17 cellular contexts compared by ENCODE assay signal in genomic region chr18:79784965-79785770, GRCh38. TPM values are rescaled to one million over a fixed set of nuclear protein-coding genes. Genes with fewer than 3 reads are reported as not detected.
DNase-seq lines count a peak whose midpoint lies in the region; ATAC-seq, FAIRE-seq and TF ChIP-seq lines count a peak whose summit lies in the region.
"Had no signal": no experiment of that assay in that cellular context is flagged by ENCODE, and none has a peak within 500 bp of the region (broad histone marks: within the 10 kb centered on the region; RNA-seq: fewer than 3 reads in every experiment).

No MANE protein-coding gene starts in this region.

- H3K9me3 ChIP-seq in SK-N-SH (no peaks in the 10 kb centered on the region), HepG2 (ENCODE audit: low read length) (no peaks in the 10 kb centered on the region)
- H3K9me3 ChIP-seq: breast epithelium, psoas muscle had no signal

- H3K36me3 ChIP-seq in H7 (replicated peaks; ENCODE audit: control insufficient read depth, insufficient read depth, low read length): no peaks in the 10 kb centered on the region
- H3K36me3 ChIP-seq in SK-N-SH (replicated peaks in 1 of 2; ENCODE audit: control insufficient read depth in 1 of 2, insufficient read depth in 2 of 2, low read length in 1 of 2): no peaks in the 10 kb centered on the region
- H3K36me3 ChIP-seq in HepG2 (replicated peaks in 1 of 2; ENCODE audit: control insufficient read depth in 1 of 2, insufficient read depth in 2 of 2, low read length in 2 of 2): no peaks in the 10 kb centered on the region
- H3K36me3 ChIP-seq: breast epithelium had no signal

- H3K4me2 ChIP-seq in SK-N-SH (peak overlapping the region; percentile 52), HepG2 (ENCODE audit: low read depth, low read length) (no peak overlapping the region)

- ATAC-seq in HepG2 (peak; percentile 21; the same call in 2 of the 3 replicates), HG03469 (IDR thresholded peaks at IDR 0.05; ENCODE audit: unreplicated experiment) (no peak)

- no peak for TF ChIP-seq RAD21 in SK-N-SH (IDR thresholded peaks at IDR 0.05; ENCODE audit: low read length)
- no peak for TF ChIP-seq RAD21 in HepG2 (CRISPR knock-in tag; IDR thresholded peaks at IDR 0.05)

- POLR2A ChIA-PET in SK-N-SH (lab: Yijun Ruan, JAX) (no interaction called here), HepG2 (lab: Yijun Ruan, JAX) (no interaction called here)
- POLR2A ChIA-PET in activated CD4-positive, alpha-beta memory T cell treated with anti-CD3 and anti-CD28 coated beads for 36 hours (lab: Charles Lee): no interaction called here

- WGBS in SK-N-SH (ENCODE audit: low lambda C conversion rate): 13% methylated on average over 32 of the region's 32 CpGs
- WGBS in HepG2 (ENCODE audit: low lambda C conversion rate): 17% methylated on average over 16 of the region's 32 CpGs

- no peaks in the 10 kb centered on the region for H3K9me2 ChIP-seq in SK-N-SH

- H3K9ac ChIP-seq in SK-N-SH (no peak overlapping the region), HepG2 (ENCODE audit: insufficient read depth, low read depth, low read length) (no peak overlapping the region)

- in situ Hi-C loops in HepG2 (cut with HindIII; ENCODE audit: extremely low pct_ligation_motif_present, low pct_unique_long_range_greater_than_20kb): no loop called here

- CTCF ChIA-PET in SK-N-SH (lab: Yijun Ruan, JAX): no interaction called here
- CTCF ChIA-PET in HepG2 (lab: Yijun Ruan, JAX; ENCODE audit: low intra/inter-chr PET ratio, low total read pairs): no interaction called here
- CTCF ChIA-PET in activated CD4-positive, alpha-beta memory T cell treated with anti-CD3 and anti-CD28 coated beads for 36 hours (lab: Charles Lee): no interaction called here

- peaks cover 30% of the 10 kb centered on the region for H3K27me3 Mint-ChIP-seq in activated CD4-positive, alpha-beta memory T cell treated with anti-CD3 and anti-CD28 coated beads for 36 hours

- H2AFZ ChIP-seq in SK-N-SH (ENCODE audit: low read depth) (no peak overlapping the region), HepG2 (ENCODE audit: low read length) (no peak overlapping the region)

- intact Hi-C loops in HepG2 (cut with micrococcal nuclease; ENCODE audit: unreplicated experiment): no loop called here
- intact Hi-C loops in activated CD4-positive, alpha-beta memory T cell treated with anti-CD3 and anti-CD28 coated beads for 36 hours (cut with micrococcal nuclease): no loop called here

- H3F3A ChIP-seq in SK-N-SH (replicated peaks; ENCODE audit: insufficient read depth): no peaks in the 10 kb centered on the region

- H3K4me1 ChIP-seq in SK-N-SH (ENCODE audit: control insufficient read depth in 1 of 2, insufficient read depth in 2 of 2, low read depth in 1 of 2, low read length in 1 of 2) (no peaks in the 10 kb centered on the region), HepG2 (ENCODE audit: insufficient read depth, low read length) (peaks cover 13% of the 10 kb centered on the region; the same call in 1 of the 2 replicates)
- H3K4me1 ChIP-seq: psoas muscle had no signal

- FAIRE-seq in HepG2 (lab: Jason Lieb, UNC) (no peak), urothelium cell line (lab: Jason Lieb, UNC) (peak; percentile 85)

- no peaks in the 10 kb centered on the region for H3K36me3 Mint-ChIP-seq in activated CD4-positive, alpha-beta memory T cell treated with anti-CD3 and anti-CD28 coated beads for 36 hours
- H3K36me3 Mint-ChIP-seq: activated naive CD4-positive, alpha-beta T cell treated with anti-CD3 and anti-CD28 coated beads, Interleukin-2, amount 10 ng/mL, durations not matched to agents 7 days and 5 days; naive B cell had no signal

- H3K79me2 ChIP-seq in SK-N-SH (ENCODE audit: insufficient read depth) (no peaks in the 10 kb centered on the region), HepG2 (ENCODE audit: insufficient read depth, low read length) (no peaks in the 10 kb centered on the region)

- H3K4me1 Mint-ChIP-seq in activated CD4-positive, alpha-beta memory T cell treated with anti-CD3 and anti-CD28 coated beads for 36 hours (ENCODE audit: low read depth): no peaks in the 10 kb centered on the region
- H3K4me1 Mint-ChIP-seq: activated naive CD4-positive, alpha-beta T cell treated with anti-CD3 and anti-CD28 coated beads, Interleukin-2, amount 10 ng/mL, durations not matched to agents 7 days and 5 days had no signal

- no peak overlapping the region for H3K27ac Mint-ChIP-seq in activated CD4-positive, alpha-beta memory T cell treated with anti-CD3 and anti-CD28 coated beads for 36 hours
- H3K27ac Mint-ChIP-seq: activated naive CD4-positive, alpha-beta T cell treated with anti-CD3 and anti-CD28 coated beads, Interleukin-2, amount 10 ng/mL, durations not matched to agents 7 days and 5 days had no signal

- H3K27ac ChIP-seq in SK-N-SH (ENCODE audit: low read depth in 2 of 2, low read length in 1 of 2) (no peak overlapping the region), HepG2 (ENCODE audit: extremely low read length, insufficient read depth, low read length) (no peak overlapping the region)
- H3K27ac ChIP-seq: breast epithelium, psoas muscle had no signal

- peak; percentile 62 for DNase-seq in H7
- DNase-seq in SK-N-SH: no peak
- DNase-seq in HepG2 (ENCODE audit: low spot score): no peak
- DNase-seq in urothelium cell line (ENCODE audit: low spot score): peak; percentile 81
- no peak for DNase-seq in NCI-H1694 treated with DMSO at 0.1 percent for 48 hours (lab: John Stamatoyannopoulos, UW)
- DNase-seq in activated CD4-positive, alpha-beta memory T cell treated with anti-CD3 and anti-CD28 coated beads for 36 hours: no peak
- DNase-seq: activated naive CD4-positive, alpha-beta T cell treated with anti-CD3 and anti-CD28 coated beads, Interleukin-2, amount 10 ng/mL, durations not matched to agents 7 days and 5 days; COR-L47; HCEC 1CT; kidney glomerular epithelial cell; naive B cell; stimulated activated CD4-positive, alpha-beta T cell treated with anti-CD3 and anti-CD28 coated beads, Interleukin-2, amount 100 ng/mL, for 48 hours had no signal

- H3K4me3 ChIP-seq in H7 (ENCODE audit: insufficient read depth, low read depth, low read length) (no peak overlapping the region), SK-N-SH (ENCODE audit: low read depth in 2 of 2, low read length in 1 of 2) (no peak overlapping the region), HepG2 (replicated peaks in 1 of 3; ENCODE audit: insufficient read depth in 1 of 3, low read depth in 2 of 3, low read length in 3 of 3) (no peak overlapping the region)
- H3K4me3 ChIP-seq: breast epithelium, psoas muscle had no signal

- BruUV-seq in HepG2 (replicated peaks; lab: Mats Ljungman, UMichigan): no TSS peak

- no peaks in the 10 kb centered on the region for H4K20me1 ChIP-seq in SK-N-SH (ENCODE audit: insufficient read depth)
- no peaks in the 10 kb centered on the region for H4K20me1 ChIP-seq in HepG2 (ENCODE audit: insufficient read depth, low read length)

- H3K9me3 Mint-ChIP-seq in activated CD4-positive, alpha-beta memory T cell treated with anti-CD3 and anti-CD28 coated beads for 36 hours: no peaks in the 10 kb centered on the region
- H3K9me3 Mint-ChIP-seq: naive B cell had no signal

- no peak for TF ChIP-seq POLR2A in HepG2 (IDR thresholded peaks at IDR 0.05; ENCODE audit: insufficient read depth in 1 of 2, low read depth in 2 of 2, low read length in 2 of 2)

- H3K4me3 Mint-ChIP-seq in activated CD4-positive, alpha-beta memory T cell treated with anti-CD3 and anti-CD28 coated beads for 36 hours: no peak overlapping the region
- H3K4me3 Mint-ChIP-seq: activated naive CD4-positive, alpha-beta T cell treated with anti-CD3 and anti-CD28 coated beads, Interleukin-2, amount 10 ng/mL, durations not matched to agents 7 days and 5 days had no signal

- H3K27me3 ChIP-seq in H7 (ENCODE audit: control insufficient read depth, insufficient read depth, low read length) (peaks cover 15% of the 10 kb centered on the region; the same call in 1 of the 2 replicates), SK-N-SH (ENCODE audit: insufficient read depth) (peaks cover 93% of the 10 kb centered on the region), HepG2 (ENCODE audit: control insufficient read depth in 1 of 2, insufficient read depth in 2 of 2, low read length in 2 of 2) (peaks cover 12 to 54% of the 10 kb centered on the region in 2 experiments)

- TF ChIP-seq CTCF in SK-N-SH (IDR thresholded peaks at IDR 0.05) (no peak), HepG2 (CRISPR knock-in tag; IDR thresholded peaks at IDR 0.05) (no peak)

- no peak for TF ChIP-seq EP300 in SK-N-SH (IDR thresholded peaks at IDR 0.05; ENCODE audit: borderline replicate concordance in 1 of 2, low read depth in 1 of 2, low read length in 1 of 2)
- no peak for TF ChIP-seq EP300 in HepG2 (IDR thresholded peaks at IDR 0.05; ENCODE audit: low read depth in 2 of 2, low read length in 2 of 2)
- no peak for TF ChIP-seq EP300 in HepG2 (CRISPR knock-in tag; IDR thresholded peaks at IDR 0.05; ENCODE audit: borderline replicate concordance)

RNA-seq across cellular contexts. Expression of gene KCNG2, which starts 12.6 kb away (rescaled TPM):
- total RNA-seq in H7 (2014; rRNA removed; shearing (Covaris generic)): 0.14 and 0.18 TPM in 2 replicates
- polyA plus RNA-seq in SK-N-SH (2012; rRNA removed) (not detected in 2 replicates), HepG2 (2011; rRNA removed) (not detected in 2 replicates)
- not detected in 2 replicates for polyA plus RNA-seq in SK-N-SH (2012; cell fraction: cytosol; rRNA removed)
- polyA plus RNA-seq in SK-N-SH (2012; cell fraction: nucleus; rRNA removed): not detected in 2 replicates
- total RNA-seq in HepG2 (2016; rRNA removed; fragmentation: Illumina TruSeq; extraction: Trizol): not detected in 2 replicates
- not detected in 2 replicates for total RNA-seq in HepG2 (2016; cell fraction: cytosol; rRNA removed; fragmentation: Illumina TruSeq; extraction: Trizol; ENCODE audit: low read depth)
- total RNA-seq in HepG2 (2016; cell fraction: insoluble cytoplasmic fraction; rRNA removed; fragmentation: Illumina TruSeq; extraction: Trizol): not detected in 2 replicates
- not detected in 2 replicates for total RNA-seq in HepG2 (2016; cell fraction: membrane; rRNA removed; fragmentation: Illumina TruSeq; extraction: Trizol)
- not detected in 2 replicates for total RNA-seq in HepG2 (2016; cell fraction: nucleus; rRNA removed; fragmentation: Illumina TruSeq; extraction: Trizol)
- not detected in 2 replicates for polyA plus RNA-seq in HepG2 (2011; cell fraction: cytosol; rRNA removed)
- polyA plus RNA-seq in HepG2 (2011; cell fraction: nucleus; rRNA removed): 0.14 TPM in 1 of 2 replicates, not detected in the other
- polyA plus RNA-seq in HepG2 (2012): 0.13 and 0.20 TPM in 2 replicates
- not detected in 2 replicates for polyA plus RNA-seq in HepG2 (2016; cell fraction: cytosol; fragmentation: Illumina TruSeq; extraction: Trizol; ENCODE audit: low read depth)
- not detected in 2 replicates for polyA plus RNA-seq in HepG2 (2016; cell fraction: insoluble cytoplasmic fraction; fragmentation: Illumina TruSeq; extraction: Trizol; ENCODE audit: low read depth)
- not detected in 2 replicates for polyA plus RNA-seq in HepG2 (2016; cell fraction: membrane; fragmentation: Illumina TruSeq; extraction: Trizol; ENCODE audit: low read depth)
- not detected in 2 replicates for polyA plus RNA-seq in HepG2 (2016; cell fraction: nucleus; fragmentation: Illumina TruSeq; extraction: Trizol; ENCODE audit: insufficient read depth, low read depth)
- polyA minus RNA-seq in HepG2 (2011; rRNA and poly(A)+ RNA removed; ENCODE audit: low replicate concordance): 0.16 TPM in 1 of 2 replicates, not detected in the other
- polyA minus RNA-seq in HepG2 (2011; cell fraction: cytosol; rRNA and poly(A)+ RNA removed): not detected in 2 replicates
- polyA minus RNA-seq in HepG2 (2011; cell fraction: nucleus; rRNA and poly(A)+ RNA removed): not detected in 2 replicates
- total RNA-seq in activated CD4-positive, alpha-beta memory T cell treated with anti-CD3 and anti-CD28 coated beads for 36 hours: not detected
- total RNA-seq: SK-MEL-5, ureter had no signal

Comparison
In these comparisons a context has a peak if more than half of its experiments do, and no peak if none do; other contexts are left out.
1. DNase-seq: peak in H7 (single experiment) and urothelium cell line (single experiment); none in SK-N-SH (single experiment), HepG2 (single experiment), NCI-H1694 treated with DMSO at 0.1 percent for 48 hours (single experiment) and activated CD4-positive, alpha-beta memory T cell treated with anti-CD3 and anti-CD28 coated beads for 36 hours (single experiment).